ENCODE assay signal across 1 cellular context in the genomic region with DNA sequence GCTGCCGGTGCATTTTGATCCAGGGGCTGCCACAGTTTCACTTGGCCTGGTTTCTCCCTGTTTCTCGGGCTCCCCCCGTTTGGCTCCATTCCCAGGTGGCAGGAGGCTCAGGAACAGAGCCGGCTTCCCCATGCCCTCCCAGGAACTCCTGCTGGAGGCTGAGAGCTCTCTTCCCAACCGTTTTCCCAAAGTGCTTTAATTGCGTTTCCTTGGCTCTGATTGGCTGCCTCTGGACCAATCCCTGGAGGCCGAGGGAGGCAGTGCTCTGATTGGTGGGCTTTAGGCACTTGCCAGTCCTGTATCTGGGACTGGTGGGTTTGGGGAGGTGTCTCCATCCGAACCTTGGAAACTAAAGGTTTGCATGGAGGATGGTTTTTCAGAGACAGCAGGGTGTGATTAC.
TF ChIP-seq lines count a peak whose summit lies in the region.

No MANE protein-coding gene starts in this region.

TF ChIP-seq in SK-N-SH treated with all-trans-retinoic acid at 6 μM for 48 hours, 23 proteins besides CTCF, POLR2A, EP300 and RAD21 (continued from another document):
- TF ChIP-seq, protein P1, sequence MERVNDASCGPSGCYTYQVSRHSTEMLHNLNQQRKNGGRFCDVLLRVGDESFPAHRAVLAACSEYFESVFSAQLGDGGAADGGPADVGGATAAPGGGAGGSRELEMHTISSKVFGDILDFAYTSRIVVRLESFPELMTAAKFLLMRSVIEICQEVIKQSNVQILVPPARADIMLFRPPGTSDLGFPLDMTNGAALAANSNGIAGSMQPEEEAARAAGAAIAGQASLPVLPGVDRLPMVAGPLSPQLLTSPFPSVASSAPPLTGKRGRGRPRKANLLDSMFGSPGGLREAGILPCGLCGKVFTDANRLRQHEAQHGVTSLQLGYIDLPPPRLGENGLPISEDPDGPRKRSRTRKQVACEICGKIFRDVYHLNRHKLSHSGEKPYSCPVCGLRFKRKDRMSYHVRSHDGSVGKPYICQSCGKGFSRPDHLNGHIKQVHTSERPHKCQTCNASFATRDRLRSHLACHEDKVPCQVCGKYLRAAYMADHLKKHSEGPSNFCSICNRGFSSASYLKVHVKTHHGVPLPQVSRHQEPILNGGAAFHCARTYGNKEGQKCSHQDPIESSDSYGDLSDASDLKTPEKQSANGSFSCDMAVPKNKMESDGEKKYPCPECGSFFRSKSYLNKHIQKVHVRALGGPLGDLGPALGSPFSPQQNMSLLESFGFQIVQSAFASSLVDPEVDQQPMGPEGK (CRISPR knock-in tag; IDR thresholded peaks at IDR 0.05; ENCODE audit: borderline replicate concordance) = no peak
- TF ChIP-seq TOX (CRISPR knock-in tag; IDR thresholded peaks at IDR 0.05; ENCODE audit: borderline replicate concordance) (no peak), PPARA (CRISPR knock-in tag; IDR thresholded peaks at IDR 0.05; ENCODE audit: borderline replicate concordance) (no peak), ISL1 (CRISPR knock-in tag; IDR thresholded peaks at IDR 0.05) (no peak), POU6F1 (CRISPR knock-in tag; IDR thresholded peaks at IDR 0.05; ENCODE audit: borderline replicate concordance, low read depth) (no peak), ZFP30 (CRISPR knock-in tag; IDR thresholded peaks at IDR 0.05) (no peak), ZC3H10 (CRISPR knock-in tag; IDR thresholded peaks at IDR 0.05) (no peak), SNAI2 (CRISPR knock-in tag; IDR thresholded peaks at IDR 0.05) (no peak), ZFP3 (CRISPR knock-in tag; IDR thresholded peaks at IDR 0.05) (no peak), CSRNP3 (CRISPR knock-in tag; IDR thresholded peaks at IDR 0.05) (no peak)
- TF ChIP-seq, protein P2, sequence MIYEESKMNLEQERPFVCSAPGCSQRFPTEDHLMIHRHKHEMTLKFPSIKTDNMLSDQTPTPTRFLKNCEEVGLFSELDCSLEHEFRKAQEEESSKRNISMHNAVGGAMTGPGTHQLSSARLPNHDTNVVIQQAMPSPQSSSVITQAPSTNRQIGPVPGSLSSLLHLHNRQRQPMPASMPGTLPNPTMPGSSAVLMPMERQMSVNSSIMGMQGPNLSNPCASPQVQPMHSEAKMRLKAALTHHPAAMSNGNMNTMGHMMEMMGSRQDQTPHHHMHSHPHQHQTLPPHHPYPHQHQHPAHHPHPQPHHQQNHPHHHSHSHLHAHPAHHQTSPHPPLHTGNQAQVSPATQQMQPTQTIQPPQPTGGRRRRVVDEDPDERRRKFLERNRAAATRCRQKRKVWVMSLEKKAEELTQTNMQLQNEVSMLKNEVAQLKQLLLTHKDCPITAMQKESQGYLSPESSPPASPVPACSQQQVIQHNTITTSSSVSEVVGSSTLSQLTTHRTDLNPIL (CRISPR knock-in tag; IDR thresholded peaks at IDR 0.05; ENCODE audit: low read depth) = no peak
